ENCODE assay signal across 8 cellular contexts in the genomic region with DNA sequence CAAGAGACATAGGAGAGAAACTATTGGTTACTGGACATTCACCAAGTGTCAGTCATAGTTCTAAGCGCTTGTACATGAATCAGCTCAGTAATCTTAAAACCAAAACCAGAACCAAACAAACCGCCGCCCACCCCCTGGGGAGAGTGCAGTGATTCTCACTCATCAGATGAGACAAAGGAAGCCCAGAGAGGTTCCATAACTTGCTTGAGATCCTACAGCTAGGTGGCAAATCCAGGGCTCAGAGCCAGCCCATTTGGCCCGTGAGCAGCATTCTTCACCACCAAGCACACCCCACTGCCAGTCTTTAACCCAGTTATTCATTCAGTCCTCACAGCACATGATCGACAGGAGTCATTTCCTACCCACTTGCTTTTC. TPM values are rescaled to one million over a fixed set of nuclear protein-coding genes. Genes with fewer than 3 reads are reported as not detected.
DNase-seq lines count a peak whose midpoint lies in the region; ATAC-seq and TF ChIP-seq lines count a peak whose summit lies in the region.

No MANE protein-coding gene starts in this region.

- H3K4me3 Mint-ChIP-seq in central memory CD8-positive, alpha-beta T cell = peak overlapping the region; percentile 81
- H3K4me3 Mint-ChIP-seq in mesothelial cell of epicardium = peak overlapping the region; percentile 58

- no peaks in the 10 kb centered on the region for H3K27me3 Mint-ChIP-seq in central memory CD8-positive, alpha-beta T cell
- no peaks in the 10 kb centered on the region for H3K27me3 Mint-ChIP-seq in mesothelial cell of epicardium (ENCODE audit: low read depth)

- DNase-seq in EH (ENCODE audit: low read depth) (peak; percentile 83), HK-2 (ENCODE audit: unreplicated experiment) (peak; percentile 87), mesothelial cell of epicardium (ENCODE audit: low spot score in 2 of 2, unreplicated experiment in 2 of 2) (no peak), NCI-H1930 (lab: John Stamatoyannopoulos, UW) (no peak)
- peak in 1 of 2 donors; percentile 15 for DNase-seq in central memory CD8-positive, alpha-beta T cell (ENCODE audit: low spot score in 2 of 2)
- peak; percentile 68 for DNase-seq in stimulated activated CD8-positive, alpha-beta memory T cell treated with anti-CD3 and anti-CD28 coated beads, Interleukin-4, amount 100 ng/mL, for 24 hours (ENCODE audit: low read depth)

- peaks cover 5% of the 10 kb centered on the region for H3K36me3 Mint-ChIP-seq in central memory CD8-positive, alpha-beta T cell (ENCODE audit: insufficient read depth)
- H3K36me3 Mint-ChIP-seq in mesothelial cell of epicardium = no peaks in the 10 kb centered on the region

- TF ChIP-seq CTCF in VCaP (conservative IDR thresholded peaks at IDR 0.05) (no peak), mesothelial cell of epicardium (IDR thresholded peaks at IDR 0.05; ENCODE audit: unreplicated experiment) (no peak)

- no peaks in the 10 kb centered on the region for H3K9me3 Mint-ChIP-seq in central memory CD8-positive, alpha-beta T cell
- no peaks in the 10 kb centered on the region for H3K9me3 Mint-ChIP-seq in mesothelial cell of epicardium

- peaks cover 31% of the 10 kb centered on the region for H3K4me1 Mint-ChIP-seq in central memory CD8-positive, alpha-beta T cell
- H3K4me1 Mint-ChIP-seq in mesothelial cell of epicardium = peaks cover 12% of the 10 kb centered on the region

- ATAC-seq in GM21381 (IDR thresholded peaks at IDR 0.05; ENCODE audit: unreplicated experiment) = peak; percentile 70
- ATAC-seq in central memory CD8-positive, alpha-beta T cell (replicated peaks; ENCODE audit: extremely low read depth, poor library complexity, severe bottlenecking) = peak; percentile 69

- peak overlapping the region; percentile 82 for H3K27ac Mint-ChIP-seq in central memory CD8-positive, alpha-beta T cell (ENCODE audit: low read depth)
- H3K27ac Mint-ChIP-seq in mesothelial cell of epicardium = no peak overlapping the region

- H3K27ac ChIP-seq in VCaP = peak overlapping the region; percentile 56

RNA-seq across cellular contexts. Expression of gene RGS9, which starts 37.2 kb away (rescaled TPM):
- total RNA-seq in mesothelial cell of epicardium = 8.9 to 10.7 TPM (median 9.9 TPM) in 3 replicates

RNA-seq across cellular contexts. Expression of gene GNA13, which starts 43.4 kb away (rescaled TPM):
- total RNA-seq in mesothelial cell of epicardium = 36.2 to 37.7 TPM (median 37.7 TPM) in 3 replicates

Comparison
In these comparisons a context has a peak if more than half of its experiments do, and no peak if none do; other contexts are left out.
1. DNase-seq: peak in EH (single experiment), HK-2 (single experiment) and stimulated activated CD8-positive, alpha-beta memory T cell treated with anti-CD3 and anti-CD28 coated beads, Interleukin-4, amount 100 ng/mL, for 24 hours (single experiment); none in mesothelial cell of epicardium (0 of 2) and NCI-H1930 (0 of 2).